Comparison of ENCODE assay signal across 12 cellular contexts in genomic region chr15:45136378-45136764, GRCh38. TPM values are rescaled to one million over a fixed set of nuclear protein-coding genes. Genes with fewer than 3 reads are reported as not detected.
DNase-seq lines count a peak whose midpoint lies in the region; TF ChIP-seq lines count a peak whose summit lies in the region.
"Had no signal": no experiment of that assay in that cellular context is flagged by ENCODE, and none has a peak within 500 bp of the region (broad histone marks: within the 10 kb centered on the region; RNA-seq: fewer than 3 reads in every experiment).

No MANE protein-coding gene starts in this region.

- no peak overlapping the region for H3K27ac Mint-ChIP-seq in activated CD4-positive, alpha-beta memory T cell treated with anti-CD3 and anti-CD28 coated beads for 36 hours
- H3K27ac Mint-ChIP-seq in activated CD4-positive, alpha-beta memory T cell treated with anti-CD3 and anti-CD28 coated beads, Interleukin-2, amount 10 ng/mL, durations not matched to agents 7 days and 5 days, result no peak overlapping the region
- H3K27ac Mint-ChIP-seq in H9 (no peak overlapping the region), chondrocyte (ENCODE audit: unreplicated experiment) (no peak overlapping the region), osteocyte (ENCODE audit: unreplicated experiment) (no peak overlapping the region)

- H3K9ac ChIP-seq in H9 (ENCODE audit: extremely low read depth, insufficient read length, low read length), result no peak overlapping the region

- H3K4me1 Mint-ChIP-seq in activated CD4-positive, alpha-beta memory T cell treated with anti-CD3 and anti-CD28 coated beads for 36 hours (ENCODE audit: low read depth), result peaks cover 12% of the 10 kb centered on the region
- peaks cover 13% of the 10 kb centered on the region for H3K4me1 Mint-ChIP-seq in activated CD4-positive, alpha-beta memory T cell treated with anti-CD3 and anti-CD28 coated beads, Interleukin-2, amount 10 ng/mL, durations not matched to agents 7 days and 5 days
- H3K4me1 Mint-ChIP-seq in H9 (peaks cover 7 to 11% of the 10 kb centered on the region in 2 experiments; a peak in 3 of 4 replicates), chondrocyte (ENCODE audit: low read depth) (no peaks in the 10 kb centered on the region), osteocyte (ENCODE audit: unreplicated experiment) (peaks cover 7% of the 10 kb centered on the region)

- DNase-seq in activated CD4-positive, alpha-beta memory T cell treated with anti-CD3 and anti-CD28 coated beads for 36 hours, result no peak
- DNase-seq in activated CD4-positive, alpha-beta memory T cell treated with anti-CD3 and anti-CD28 coated beads, Interleukin-2, amount 10 ng/mL, durations not matched to agents 7 days and 5 days, result no peak
- DNase-seq in H9 (peak; percentile 60), chondrocyte (ENCODE audit: low spot score) (no peak), osteocyte (ENCODE audit: extremely low spot score, unreplicated experiment) (no peak), anterior cingulate cortex (lab: John Stamatoyannopoulos, UW) (no peak), NCI-H2081 treated with DMSO at 0.1 percent for 48 hours (lab: John Stamatoyannopoulos, UW) (no peak), SJCRH30 (no peak)
- DNase-seq: activated CD4-positive, CD25-positive, alpha-beta regulatory T cell treated with anti-CD3 and anti-CD28 coated beads, Interleukin-2, amount 50 U/mL, for 72 hours; effector memory CD4-positive, alpha-beta T cell; NCI-H446; SIG-M5 had no signal

- H3K4me3 ChIP-seq in SJCRH30, result no peak overlapping the region

- no peak overlapping the region for H3K4ac ChIP-seq in H9 (ENCODE audit: low read depth, low read length)

- no peaks in the 10 kb centered on the region; the same call in 1 of the 2 replicates for H3K4me1 ChIP-seq in H9 (ENCODE audit: insufficient read depth, low read length)
- H3K4me1 ChIP-seq in SJCRH30, result no peaks in the 10 kb centered on the region

- no peak overlapping the region for H3K23ac ChIP-seq in H9 (ENCODE audit: insufficient read length, low read depth, low read length)

- no peaks in the 10 kb centered on the region for H3K23me2 ChIP-seq in H9 (ENCODE audit: insufficient read length, low read depth, low read length, poor library complexity, severe bottlenecking)

- H3K56ac ChIP-seq in H9 (ENCODE audit: insufficient read length, low read depth, low read length), result no peak overlapping the region

- TF ChIP-seq CTCF in H9 (conservative IDR thresholded peaks at IDR 0.05) (peak; percentile 56), chondrocyte (IDR thresholded peaks at IDR 0.05) (peak; percentile 36), osteocyte (IDR thresholded peaks at IDR 0.05) (peak; percentile 8)

- H4K91ac ChIP-seq in H9 (ENCODE audit: insufficient read length, low read depth, low read length), result no peak overlapping the region

- no peaks in the 10 kb centered on the region for H3K36me3 ChIP-seq in SJCRH30

- POLR2A ChIA-PET in activated CD4-positive, alpha-beta memory T cell treated with anti-CD3 and anti-CD28 coated beads for 36 hours (lab: Charles Lee), result no interaction called here
- POLR2A ChIA-PET in activated CD4-positive, alpha-beta memory T cell treated with anti-CD3 and anti-CD28 coated beads, Interleukin-2, amount 10 ng/mL, durations not matched to agents 7 days and 5 days (lab: Charles Lee), result no interaction called here

- no peak overlapping the region for H3K18ac ChIP-seq in H9 (ENCODE audit: insufficient read length, low read depth, low read length)

- H2BK12ac ChIP-seq in H9 (ENCODE audit: insufficient read length, low read depth, low read length), result no peak overlapping the region

- no CpG with 5 or more reads among the region's 10 CpGs for WGBS in H9 (ENCODE audit: extremely low coverage, insufficient read length, low lambda C conversion rate)

- H3K4me2 ChIP-seq in H9 (ENCODE audit: insufficient read depth, insufficient read length, low read length), result peak overlapping the region; percentile 50

- no peak overlapping the region for H2BK20ac ChIP-seq in H9 (ENCODE audit: low read depth, low read length, poor library complexity, severe bottlenecking)

- H3K27me3 ChIP-seq in H9 (ENCODE audit: insufficient read depth, low read length), result peaks cover 46% of the 10 kb centered on the region
- H3K27me3 ChIP-seq in SJCRH30, result peaks cover 20% of the 10 kb centered on the region

- no peak overlapping the region for H3K27ac ChIP-seq in H9 (ENCODE audit: insufficient read length, low read depth, low read length)
- no peak overlapping the region for H3K27ac ChIP-seq in SJCRH30

- no peaks in the 10 kb centered on the region for H3K9me3 ChIP-seq in H9 (ENCODE audit: control insufficient read depth, low read depth, low read length)
- H3K9me3 ChIP-seq in SJCRH30 (replicated peaks), result no peaks in the 10 kb centered on the region

- no peak overlapping the region for H2BK120ac ChIP-seq in H9 (ENCODE audit: low read depth, low read length, poor library complexity, severe bottlenecking)

- H2AK5ac ChIP-seq in H9 (ENCODE audit: insufficient read length, low read length), result no peak overlapping the region

- H3K14ac ChIP-seq in H9 (ENCODE audit: insufficient read depth, low read length), result no peak overlapping the region

- no peak overlapping the region for H2AFZ ChIP-seq in H9 (ENCODE audit: low read length)

- intact Hi-C loops in activated CD4-positive, alpha-beta memory T cell treated with anti-CD3 and anti-CD28 coated beads for 36 hours (cut with micrococcal nuclease), result no loop called here

- CTCF ChIA-PET in activated CD4-positive, alpha-beta memory T cell treated with anti-CD3 and anti-CD28 coated beads for 36 hours (lab: Charles Lee), result interaction anchor here (1.0 to 7.9 kb wide), 2 partner anchors 17 to 86 kb away, joined by 3 to 65 read pairs; no protein-coding TSS in a partner anchor
- CTCF ChIA-PET in activated CD4-positive, alpha-beta memory T cell treated with anti-CD3 and anti-CD28 coated beads, Interleukin-2, amount 10 ng/mL, durations not matched to agents 7 days and 5 days (lab: Charles Lee), result interaction anchor here (0.7 to 1.3 kb wide), 2 partner anchors 10 to 18 kb away, joined by 4 read pairs; no protein-coding TSS in a partner anchor

- no peak overlapping the region for H2BK15ac ChIP-seq in H9 (ENCODE audit: low read depth, low read length)

- no peaks in the 10 kb centered on the region for H3K9me3 Mint-ChIP-seq in activated CD4-positive, alpha-beta memory T cell treated with anti-CD3 and anti-CD28 coated beads for 36 hours
- no peaks in the 10 kb centered on the region for H3K9me3 Mint-ChIP-seq in activated CD4-positive, alpha-beta memory T cell treated with anti-CD3 and anti-CD28 coated beads, Interleukin-2, amount 10 ng/mL, durations not matched to agents 7 days and 5 days
- H3K9me3 Mint-ChIP-seq in H9 (no peaks in the 10 kb centered on the region), chondrocyte (ENCODE audit: low read depth) (no peaks in the 10 kb centered on the region), osteocyte (ENCODE audit: unreplicated experiment) (no peaks in the 10 kb centered on the region)

- no peak overlapping the region for H2BK5ac ChIP-seq in H9 (ENCODE audit: insufficient read length, low read length)

- H3K4me3 Mint-ChIP-seq in activated CD4-positive, alpha-beta memory T cell treated with anti-CD3 and anti-CD28 coated beads for 36 hours, result peak overlapping the region; percentile 16
- no peak overlapping the region for H3K4me3 Mint-ChIP-seq in activated CD4-positive, alpha-beta memory T cell treated with anti-CD3 and anti-CD28 coated beads, Interleukin-2, amount 10 ng/mL, durations not matched to agents 7 days and 5 days
- H3K4me3 Mint-ChIP-seq in H9 (peak overlapping the region; percentile 43 to 66; a peak in 4 of 5 replicates), chondrocyte (ENCODE audit: unreplicated experiment) (no peak overlapping the region), osteocyte (ENCODE audit: unreplicated experiment) (no peak overlapping the region)

- H3K79me1 ChIP-seq in H9 (ENCODE audit: insufficient read depth, low read depth, low read length, poor library complexity, severe bottlenecking), result no peaks in the 10 kb centered on the region

- H3T11ph ChIP-seq in H9 (ENCODE audit: low read length), result no peak overlapping the region

- H3K79me2 ChIP-seq in H9 (ENCODE audit: insufficient read depth, low read length), result no peaks in the 10 kb centered on the region

- no peaks in the 10 kb centered on the region for H4K20me1 ChIP-seq in H9 (ENCODE audit: control insufficient read depth, insufficient read depth, insufficient read length)

- H4K5ac ChIP-seq in H9 (ENCODE audit: insufficient read length, low read depth, low read length), result no peak overlapping the region

- H4K8ac ChIP-seq in H9 (replicated peaks; ENCODE audit: insufficient read length, low read depth, low read length), result no peak overlapping the region

- peaks cover 28% of the 10 kb centered on the region for H3K27me3 Mint-ChIP-seq in activated CD4-positive, alpha-beta memory T cell treated with anti-CD3 and anti-CD28 coated beads for 36 hours
- H3K27me3 Mint-ChIP-seq in activated CD4-positive, alpha-beta memory T cell treated with anti-CD3 and anti-CD28 coated beads, Interleukin-2, amount 10 ng/mL, durations not matched to agents 7 days and 5 days, result peaks cover 33% of the 10 kb centered on the region
- H3K27me3 Mint-ChIP-seq in H9 (ENCODE audit: low read depth) (peaks cover 60% of the 10 kb centered on the region), chondrocyte (ENCODE audit: low read depth) (peaks cover 33% of the 10 kb centered on the region), osteocyte (ENCODE audit: unreplicated experiment) (peaks cover 42% of the 10 kb centered on the region)

- no peaks in the 10 kb centered on the region for H3K36me3 Mint-ChIP-seq in activated CD4-positive, alpha-beta memory T cell treated with anti-CD3 and anti-CD28 coated beads for 36 hours
- no peaks in the 10 kb centered on the region for H3K36me3 Mint-ChIP-seq in activated CD4-positive, alpha-beta memory T cell treated with anti-CD3 and anti-CD28 coated beads, Interleukin-2, amount 10 ng/mL, durations not matched to agents 7 days and 5 days (ENCODE audit: low read depth)
- peaks cover 0 to 1% (median 0%) of the 10 kb centered on the region in 3 experiments; a peak in 1 of 7 replicates for H3K36me3 Mint-ChIP-seq in H9 (ENCODE audit: insufficient read depth in 1 of 3, low read depth in 3 of 3)
- peaks cover 1% of the 10 kb centered on the region for H3K36me3 Mint-ChIP-seq in chondrocyte (ENCODE audit: low read depth)
- H3K36me3 Mint-ChIP-seq in osteocyte (ENCODE audit: unreplicated experiment), result no peaks in the 10 kb centered on the region

RNA-seq across cellular contexts. Expression of gene DUOX1, which starts 6.6 kb away (rescaled TPM):
- under 1 TPM; 0.51 to 0.74 TPM for total RNA-seq in activated CD4-positive, alpha-beta memory T cell treated with anti-CD3 and anti-CD28 coated beads for 36 hours
- total RNA-seq in activated CD4-positive, alpha-beta memory T cell treated with anti-CD3 and anti-CD28 coated beads, Interleukin-2, amount 10 ng/mL, durations not matched to agents 7 days and 5 days, result under 1 TPM in 1 of 2 experiments, not detected in 1; 0.08 TPM
- total RNA-seq in H9 (2021) (2.3 and 2.6 TPM in 2 replicates), chondrocyte (0.21 TPM in 1 of 3 replicates, not detected in the others), osteocyte (not detected in 2 replicates)
- not detected in 2 replicates for total RNA-seq in SJCRH30 (2014; rRNA removed; shearing (Covaris generic))

RNA-seq across cellular contexts. Expression of gene DUOXA1, which starts 6.7 kb away (rescaled TPM):
- total RNA-seq in activated CD4-positive, alpha-beta memory T cell treated with anti-CD3 and anti-CD28 coated beads for 36 hours, result under 1 TPM; 0.19 to 0.36 TPM
- not detected for total RNA-seq in activated CD4-positive, alpha-beta memory T cell treated with anti-CD3 and anti-CD28 coated beads, Interleukin-2, amount 10 ng/mL, durations not matched to agents 7 days and 5 days
- total RNA-seq in H9 (2021) (1.2 and 1.3 TPM in 2 replicates), chondrocyte (0.47 to 0.82 TPM (median 0.64 TPM) in 3 replicates), osteocyte (not detected in 2 replicates)
- total RNA-seq in SJCRH30 (2014; rRNA removed; shearing (Covaris generic)), result 0.04 TPM in 1 of 2 replicates, not detected in the other

RNA-seq across cellular contexts. Expression of gene DUOXA2, which starts 22.2 kb away (rescaled TPM):
- total RNA-seq in activated CD4-positive, alpha-beta memory T cell treated with anti-CD3 and anti-CD28 coated beads for 36 hours, result not detected
- not detected for total RNA-seq in activated CD4-positive, alpha-beta memory T cell treated with anti-CD3 and anti-CD28 coated beads, Interleukin-2, amount 10 ng/mL, durations not matched to agents 7 days and 5 days
- total RNA-seq in H9 (2021), result not detected in 2 replicates
- not detected in 3 replicates for total RNA-seq in chondrocyte
- not detected in 2 replicates for total RNA-seq in osteocyte
- total RNA-seq in SJCRH30 (2014; rRNA removed; shearing (Covaris generic)), result not detected in 2 replicates

RNA-seq across cellular contexts. Expression of gene DUOX2, which starts 22.4 kb away (rescaled TPM):
- under 1 TPM; 0.02 to 0.19 TPM for total RNA-seq in activated CD4-positive, alpha-beta memory T cell treated with anti-CD3 and anti-CD28 coated beads for 36 hours
- total RNA-seq in activated CD4-positive, alpha-beta memory T cell treated with anti-CD3 and anti-CD28 coated beads, Interleukin-2, amount 10 ng/mL, durations not matched to agents 7 days and 5 days, result under 1 TPM in 1 of 2 experiments, not detected in 1; 0.23 TPM
- total RNA-seq in H9 (2021) (0.29 and 0.42 TPM in 2 replicates), chondrocyte (0.05 TPM in 1 of 3 replicates, not detected in the others), osteocyte (0.08 TPM in 1 of 2 replicates, not detected in the other)
- total RNA-seq in SJCRH30 (2014; rRNA removed; shearing (Covaris generic)), result not detected in 2 replicates

RNA-seq across cellular contexts. Expression of gene SHF, which starts 51.4 kb away (rescaled TPM):
- total RNA-seq in activated CD4-positive, alpha-beta memory T cell treated with anti-CD3 and anti-CD28 coated beads for 36 hours, result 10 to 100 TPM; 11.8 to 12.5 TPM
- total RNA-seq in activated CD4-positive, alpha-beta memory T cell treated with anti-CD3 and anti-CD28 coated beads, Interleukin-2, amount 10 ng/mL, durations not matched to agents 7 days and 5 days, result 1 to 10 TPM; 1.7 to 2.0 TPM
- total RNA-seq in H9 (2021) (21.7 and 22.3 TPM in 2 replicates), chondrocyte (4.9 to 7.0 TPM (median 5.1 TPM) in 3 replicates), osteocyte (15.7 and 15.8 TPM in 2 replicates)
- total RNA-seq in SJCRH30 (2014; rRNA removed; shearing (Covaris generic)), result 22.1 and 22.9 TPM in 2 replicates

Comparison
In these comparisons a context has a peak if more than half of its experiments do, and no peak if none do; other contexts are left out.
1. H3K4me3 Mint-ChIP-seq: peak in activated CD4-positive, alpha-beta memory T cell treated with anti-CD3 and anti-CD28 coated beads for 36 hours (single experiment) and H9 (2 of 2); none in activated CD4-positive, alpha-beta memory T cell treated with anti-CD3 and anti-CD28 coated beads, Interleukin-2, amount 10 ng/mL, durations not matched to agents 7 days and 5 days (single experiment), chondrocyte (single experiment) and osteocyte (single experiment).
2. Peak in every context shown above with its lines, with median percentiles within 50 percentile points of each other: CTCF ChIP-seq.